ENCODE assay signal across 8 cellular contexts in genomic region chr16:53090591-53091507, GRCh38. TPM values are rescaled to one million over a fixed set of nuclear protein-coding genes. Genes with fewer than 3 reads are reported as not detected.
A peak's percentile ranks its signal among the peaks of the same experiment; 100 is the strongest.
DNase-seq lines count a peak whose midpoint lies in the region; ATAC-seq and TF ChIP-seq lines count a peak whose summit lies in the region.

No MANE protein-coding gene starts in this region.

- H3K9me3 ChIP-seq in adrenal gland (replicated peaks in 1 of 3), result no peaks in the 10 kb centered on the region
- no peaks in the 10 kb centered on the region for H3K9me3 ChIP-seq in heart right ventricle

- ATAC-seq in GM19468 (IDR thresholded peaks at IDR 0.05; ENCODE audit: extremely low read depth, unreplicated experiment) (peak; percentile 30), heart right ventricle (peak; percentile 89 to 97 (median 94))

- H3K36me3 ChIP-seq in adrenal gland (replicated peaks in 1 of 2), result no peaks in the 10 kb centered on the region
- H3K36me3 ChIP-seq in heart right ventricle, result no peaks in the 10 kb centered on the region

- DNase-seq in CMK (ENCODE audit: low read depth) (peak; percentile 82), adrenal gland (peak; percentile 70 to 95 (median 88)), heart right ventricle (peak; percentile 92 to 96), posterior vena cava (ENCODE audit: low spot score) (peak; percentile 97), DMS79 (lab: John Stamatoyannopoulos, UW) (no peak)
- DNase-seq in stimulated activated CD4-positive, alpha-beta T cell treated with anti-CD3 and anti-CD28 coated beads, Interleukin-4, amount 100 ng/mL, for 24 hours, result no peak

- TF ChIP-seq EP300 in Ishikawa (IDR thresholded peaks at IDR 0.05; ENCODE audit: borderline replicate concordance), result peak; percentile 74; the same call in 1 of the 2 replicates

- TF ChIP-seq POLR2A in adrenal gland (IDR thresholded peaks at IDR 0.05), result peak in 1 of 2 donors; percentile 40

- 20 to 30% (median 23%) methylated on average over 5 to 13 of the region's 13 CpGs for WGBS in adrenal gland, 4 donors
- 21 to 44% methylated on average over 13 of the region's 13 CpGs for WGBS in heart right ventricle, 2 donors

- H3K27me3 ChIP-seq in adrenal gland (no peaks in the 10 kb centered on the region), heart right ventricle (no peaks in the 10 kb centered on the region)

- no peak for TF ChIP-seq RAD21 in Ishikawa (IDR thresholded peaks at IDR 0.05; ENCODE audit: low read depth)

- peak overlapping the region in 4 of 5 donors; percentile 75 to 92 (median 80) for H3K27ac ChIP-seq in adrenal gland
- peak overlapping the region; percentile 77 to 97 (median 86) for H3K27ac ChIP-seq in heart right ventricle

- H3K4me3 ChIP-seq in adrenal gland (peak overlapping the region in 1 of 4 donors; percentile 7), heart right ventricle (peak overlapping the region in 3 of 10 donors; percentile 5 to 12 (median 8))

- no peak for TF ChIP-seq CTCF in adrenal gland (IDR thresholded peaks at IDR 0.05)
- TF ChIP-seq CTCF in heart right ventricle (IDR thresholded peaks at IDR 0.05), result no peak

- H3K4me1 ChIP-seq in adrenal gland (replicated peaks in 1 of 2), result peaks cover 74 to 76% of the 10 kb centered on the region in 2 donors
- H3K4me1 ChIP-seq in heart right ventricle, result peaks cover 40 to 85% (median 70%) of the 10 kb centered on the region in 9 donors

- intact Hi-C loops in adrenal gland (cut with DNase I) (loop anchor here in 1 of 2 donors (5.0 kb wide), 1 partner anchor 34 kb away; no protein-coding TSS in a partner anchor), heart right ventricle (cut with DNase I) (loop anchor here in 6 of 10 donors (2.0 to 5.0 kb wide), 5 partner anchors 34 to 41 kb away; partner anchors contain the start of gene CHD9 (in 1 of the 6)), posterior vena cava (cut with DNase I) (loop anchor here (1.0 to 5.0 kb wide), 2 partner anchors 28 to 41 kb away; no protein-coding TSS in a partner anchor)

TF ChIP-seq in Ishikawa, 13 proteins besides CTCF, POLR2A, EP300 and RAD21:
- no peak for TF ChIP-seq ZBTB7A (IDR thresholded peaks at IDR 0.05; ENCODE audit: low read depth)
- no peak for TF ChIP-seq REST (IDR thresholded peaks at IDR 0.05; ENCODE audit: low read depth)
- TF ChIP-seq USF1 (IDR thresholded peaks at IDR 0.05), result no peak; the same call in 1 of the 2 replicates
- no peak for TF ChIP-seq CREB1 (IDR thresholded peaks at IDR 0.05; ENCODE audit: low read depth)
- peak; percentile 61; the same call in 1 of the 2 replicates for TF ChIP-seq FOXM1 (IDR thresholded peaks at IDR 0.05; ENCODE audit: borderline replicate concordance, low read depth)
- TF ChIP-seq CEBPB (IDR thresholded peaks at IDR 0.05), result no peak
- TF ChIP-seq NFIC (IDR thresholded peaks at IDR 0.05), result peak; percentile 81; the same call in 1 of the 2 replicates
- no peak for TF ChIP-seq TAF1 (IDR thresholded peaks at IDR 0.05; ENCODE audit: low read depth)
- TF ChIP-seq YY1 (IDR thresholded peaks at IDR 0.05; ENCODE audit: low read depth), result no peak
- 0 out of 2 replicates have a peak, but pooled peaks have one; percentile 1 for TF ChIP-seq MAX (IDR thresholded peaks at IDR 0.05)
- TF ChIP-seq TCF12 (IDR thresholded peaks at IDR 0.05; ENCODE audit: low read depth), result peak; percentile 75
- peak; percentile 16; the same call in 1 of the 2 replicates for TF ChIP-seq TEAD4 (IDR thresholded peaks at IDR 0.05)
- TF ChIP-seq EGR1 (IDR thresholded peaks at IDR 0.05), result 0 out of 2 replicates have a peak, but pooled peaks have one; percentile 31

RNA-seq across cellular contexts. Expression of gene CHD9, which starts 36.1 kb away (rescaled TPM):
- total RNA-seq in adrenal gland (10 to 100 TPM; 28.3 to 95.9 (median 61.2) TPM), heart right ventricle (10 to 100 TPM; 39.6 to 58.4 (median 45.1) TPM), posterior vena cava (10 to 100 TPM; 84.7 to 90.4 TPM)
- polyA plus RNA-seq in adrenal gland (10 to 100 TPM; 10.0 to 29.7 (median 27.3) TPM), heart right ventricle (10 to 100 TPM in 1 of 2 donors, 1 to 10 TPM in 1; 7.0 to 15.7 TPM)

RNA-seq across cellular contexts. Expression of gene CHD9NB, which starts 38.2 kb away (rescaled TPM):
- 1 to 10 TPM in 1 of 8 donors, under 1 TPM in 7; 0.19 to 1.3 (median 0.56) TPM for total RNA-seq in adrenal gland
- polyA plus RNA-seq in adrenal gland, result under 1 TPM; 0.11 to 0.64 (median 0.40) TPM
- 1 to 10 TPM in 1 of 10 donors, under 1 TPM in 7, not detected in 2; 0.29 to 1.2 (median 0.51) TPM for total RNA-seq in heart right ventricle
- polyA plus RNA-seq in heart right ventricle, result 1 to 10 TPM in 1 of 2 donors, under 1 TPM in 1; 0.17 to 1.5 TPM
- total RNA-seq in posterior vena cava, result 1 to 10 TPM; 1.0 to 3.2 TPM

Comparison
In these comparisons a context has a peak if more than half of its experiments do, and no peak if none do; other contexts are left out.
1. DNase-seq: peak in CMK (single experiment), adrenal gland (7 of 7), heart right ventricle (2 of 2) and posterior vena cava (single experiment); none in stimulated activated CD4-positive, alpha-beta T cell treated with anti-CD3 and anti-CD28 coated beads, Interleukin-4, amount 100 ng/mL, for 24 hours (single experiment) and DMS79 (single experiment).